Comparison of ENCODE assay signal across 1 cellular context in genomic region chr14:22579881-22580280, GRCh38.
A peak's percentile ranks its signal among the peaks of the same experiment; 100 is the strongest.
TF ChIP-seq lines count a peak whose summit lies in the region.

No MANE protein-coding gene starts in this region.

TF ChIP-seq in HepG2, 621 proteins besides CTCF, POLR2A, EP300 and RAD21:
- no peak for TF ChIP-seq MLLT10 (CRISPR knock-in tag; IDR thresholded peaks at IDR 0.05)
- TF ChIP-seq, protein P1, sequence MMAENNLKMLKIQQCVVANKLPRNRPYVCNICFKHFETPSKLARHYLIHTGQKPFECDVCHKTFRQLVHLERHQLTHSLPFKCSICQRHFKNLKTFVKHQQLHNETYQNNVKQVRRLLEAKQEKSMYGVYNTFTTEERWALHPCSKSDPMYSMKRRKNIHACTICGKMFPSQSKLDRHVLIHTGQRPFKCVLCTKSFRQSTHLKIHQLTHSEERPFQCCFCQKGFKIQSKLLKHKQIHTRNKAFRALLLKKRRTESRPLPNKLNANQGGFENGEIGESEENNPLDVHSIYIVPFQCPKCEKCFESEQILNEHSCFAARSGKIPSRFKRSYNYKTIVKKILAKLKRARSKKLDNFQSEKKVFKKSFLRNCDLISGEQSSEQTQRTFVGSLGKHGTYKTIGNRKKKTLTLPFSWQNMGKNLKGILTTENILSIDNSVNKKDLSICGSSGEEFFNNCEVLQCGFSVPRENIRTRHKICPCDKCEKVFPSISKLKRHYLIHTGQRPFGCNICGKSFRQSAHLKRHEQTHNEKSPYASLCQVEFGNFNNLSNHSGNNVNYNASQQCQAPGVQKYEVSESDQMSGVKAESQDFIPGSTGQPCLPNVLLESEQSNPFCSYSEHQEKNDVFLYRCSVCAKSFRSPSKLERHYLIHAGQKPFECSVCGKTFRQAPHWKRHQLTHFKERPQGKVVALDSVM (CRISPR knock-in tag; IDR thresholded peaks at IDR 0.05) = peak; percentile 34; the same call in 1 of the 2 replicates
- no peak for TF ChIP-seq NCOA2 (CRISPR knock-in tag; IDR thresholded peaks at IDR 0.05)
- no peak for TF ChIP-seq SPEN (CRISPR knock-in tag; IDR thresholded peaks at IDR 0.05; ENCODE audit: low read depth)
- TF ChIP-seq ZNF20 (CRISPR knock-in tag; IDR thresholded peaks at IDR 0.05) = no peak
- no peak for TF ChIP-seq ZNF841 (CRISPR knock-in tag; IDR thresholded peaks at IDR 0.05; ENCODE audit: borderline replicate concordance)
- no peak for TF ChIP-seq ZNF567 (CRISPR knock-in tag; IDR thresholded peaks at IDR 0.05; ENCODE audit: borderline replicate concordance)
- TF ChIP-seq ZNF589 (CRISPR knock-in tag; conservative IDR thresholded peaks at IDR 0.05) = no peak
- TF ChIP-seq ZBTB33 (CRISPR knock-in tag; IDR thresholded peaks at IDR 0.05) = 0 out of 2 replicates have a peak, but pooled peaks have one; percentile 13
- no peak for TF ChIP-seq DNMT1 (CRISPR knock-in tag; IDR thresholded peaks at IDR 0.05)
- peak; percentile 37; the same call in 1 of the 2 replicates for TF ChIP-seq PATZ1 (CRISPR knock-in tag; IDR thresholded peaks at IDR 0.05)
- peak; percentile 52; the same call in 1 of the 2 replicates for TF ChIP-seq ZNF280B (CRISPR knock-in tag; IDR thresholded peaks at IDR 0.05; ENCODE audit: borderline replicate concordance)
- TF ChIP-seq NRL (CRISPR knock-in tag; IDR thresholded peaks at IDR 0.05; ENCODE audit: borderline replicate concordance) = 0 out of 2 replicates have a peak, but pooled peaks have one; percentile 63
- TF ChIP-seq WIZ (CRISPR knock-in tag; IDR thresholded peaks at IDR 0.05) = no peak
